ENCODE assay signal across 9 cellular contexts in genomic region chr19:12840091-12841079, GRCh38. TPM values are rescaled to one million over a fixed set of nuclear protein-coding genes. Genes with fewer than 3 reads are reported as not detected.
DNase-seq lines count a peak whose midpoint lies in the region; ATAC-seq, FAIRE-seq and TF ChIP-seq lines count a peak whose summit lies in the region.
"Had no signal": no experiment of that assay in that cellular context is flagged by ENCODE, and none has a peak within 500 bp of the region (broad histone marks: within the 10 kb centered on the region; RNA-seq: fewer than 3 reads in every experiment).

No MANE protein-coding gene starts in this region.

- peaks cover 13% of the 10 kb centered on the region for H3F3A ChIP-seq in PC-3 (ENCODE audit: low read length, unreplicated experiment)

- H3K36me3 ChIP-seq in PC-3 (ENCODE audit: low read depth, low read length) (no peaks in the 10 kb centered on the region), kidney (ENCODE audit: control insufficient read depth in 1 of 2, insufficient read depth in 2 of 2, low read length in 2 of 2) (no peaks in the 10 kb centered on the region)

- H3K4me1 Mint-ChIP-seq in brain, result peaks cover 72% of the 10 kb centered on the region
- H3K4me1 Mint-ChIP-seq in stimulated activated memory B cell treated with anti-CD40 and anti-IgM and Interleukin-4, amounts not matched to agents 10 μg/mL and 1 μg/mL and 100 μg/mL, for 72 hours, result peaks cover 30% of the 10 kb centered on the region

- intact Hi-C loops in PC-3 (cut with micrococcal nuclease), result no loop called here
- intact Hi-C loops in kidney (cut with DNase I), result loop anchor here (5.0 kb wide), 1 partner anchor 78 kb away; no protein-coding TSS in a partner anchor

- H3K27ac ChIP-seq in PC-3 (ENCODE audit: low read length) (no peak overlapping the region), kidney (ENCODE audit: low read depth in 2 of 2, low read length in 2 of 2) (no peak overlapping the region)

- POLR2A ChIA-PET in AG04449 (lab: Yijun Ruan, JAX) (no interaction called here), PC-3 (lab: Charles Lee; ENCODE audit: unreplicated experiment) (no interaction called here)

- H3K9me2 ChIP-seq in PC-3 (replicated peaks; ENCODE audit: low read length), result no peaks in the 10 kb centered on the region

- H3K79me2 ChIP-seq in PC-3 (ENCODE audit: low read length), result peaks cover 4% of the 10 kb centered on the region

- H3K4me3 Mint-ChIP-seq in brain, result peak overlapping the region; percentile 57 to 94 (median 92)
- H3K4me3 Mint-ChIP-seq in stimulated activated memory B cell treated with anti-CD40 and anti-IgM and Interleukin-4, amounts not matched to agents 10 μg/mL and 1 μg/mL and 100 μg/mL, for 72 hours, result no peak overlapping the region

- no peak overlapping the region for H2AFZ ChIP-seq in PC-3 (ENCODE audit: low read length)

- H3K27me3 ChIP-seq in PC-3 (ENCODE audit: low read length), result no peaks in the 10 kb centered on the region

- no peak for FAIRE-seq in kidney (lab: Jason Lieb, UNC)
- FAIRE-seq: islet of Langerhans had no signal

- CTCF ChIA-PET in AG04449 (lab: Yijun Ruan, JAX) (interaction anchor here (1.7 kb wide), 1 partner anchor 80 kb away, joined by 4 read pairs; no protein-coding TSS in a partner anchor), PC-3 (lab: Charles Lee) (no interaction called here)

- no peak overlapping the region for H3K4me2 ChIP-seq in PC-3 (ENCODE audit: low read length)

- TF ChIP-seq CTCF in AG04449 (IDR thresholded peaks at IDR 0.05; ENCODE audit: insufficient read depth, low read length, missing control alignments), result no peak
- no peak for TF ChIP-seq CTCF in GM13976 (IDR thresholded peaks at IDR 0.05; ENCODE audit: borderline replicate concordance, control extremely low read depth, extremely low read depth, insufficient read depth, missing control alignments)
- TF ChIP-seq CTCF in PC-3 (conservative IDR thresholded peaks at IDR 0.05; ENCODE audit: low read depth, low read length), result no peak
- TF ChIP-seq CTCF in brain (conservative IDR thresholded peaks at IDR 0.05), result no peak
- no peak for TF ChIP-seq CTCF in kidney (IDR thresholded peaks at IDR 0.05; ENCODE audit: borderline replicate concordance, extremely low read depth, insufficient read depth)

- no peak for DNase-seq in AG04449 (ENCODE audit: low read depth, low spot score)
- DNase-seq in GM13976 (ENCODE audit: low spot score), result peak; percentile 76
- DNase-seq in PC-3, result peak; percentile 93
- peak; percentile 81 for DNase-seq in kidney

- BruUV-seq in PC-3 (replicated peaks; lab: Mats Ljungman, UMichigan), result no TSS peak

- H3K27me3 Mint-ChIP-seq in brain, result peaks cover 33% of the 10 kb centered on the region
- H3K27me3 Mint-ChIP-seq in stimulated activated memory B cell treated with anti-CD40 and anti-IgM and Interleukin-4, amounts not matched to agents 10 μg/mL and 1 μg/mL and 100 μg/mL, for 72 hours, result peaks cover 95% of the 10 kb centered on the region

- H3K9me3 Mint-ChIP-seq in brain, result peaks cover 0 to 6% (median 0%) of the 10 kb centered on the region in 5 experiments
- H3K9me3 Mint-ChIP-seq in stimulated activated memory B cell treated with anti-CD40 and anti-IgM and Interleukin-4, amounts not matched to agents 10 μg/mL and 1 μg/mL and 100 μg/mL, for 72 hours, result peaks cover 3% of the 10 kb centered on the region

- no peaks in the 10 kb centered on the region for H3K9me3 ChIP-seq in PC-3 (ENCODE audit: low read length)
- no peaks in the 10 kb centered on the region for H3K9me3 ChIP-seq in kidney (ENCODE audit: control insufficient read depth in 1 of 2, low read length in 2 of 2)

- in situ Hi-C loops in GM13976 (cut with MboI; ENCODE audit: low sequenced_read_pairs, unreplicated experiment), result no loop called here

- H3K9ac ChIP-seq in PC-3 (ENCODE audit: low read length) (no peak overlapping the region), kidney (ENCODE audit: low read length in 2 of 2) (no peak overlapping the region)

- peak overlapping the region in 4 of 5 experiments; percentile 15 to 94 (median 75) for H3K27ac Mint-ChIP-seq in brain
- no peak overlapping the region for H3K27ac Mint-ChIP-seq in stimulated activated memory B cell treated with anti-CD40 and anti-IgM and Interleukin-4, amounts not matched to agents 10 μg/mL and 1 μg/mL and 100 μg/mL, for 72 hours

- ATAC-seq in PC-3, result peak; percentile 30
- ATAC-seq in stimulated activated memory B cell treated with anti-CD40 and anti-IgM and Interleukin-4, amounts not matched to agents 10 μg/mL and 1 μg/mL and 100 μg/mL, for 72 hours, result peak; percentile 42
- ATAC-seq in HG03378 (IDR thresholded peaks at IDR 0.05; ENCODE audit: unreplicated experiment), result no peak
- ATAC-seq in GM18868 (IDR thresholded peaks at IDR 0.05; ENCODE audit: unreplicated experiment), result no peak

- 0 out of 2 replicates have a peak, but pooled peaks cover 4% of the 10 kb centered on the region for H4K20me1 ChIP-seq in PC-3 (ENCODE audit: low read length)

- H3K4me1 ChIP-seq in PC-3 (ENCODE audit: insufficient read depth, low read length), result peaks cover 23% of the 10 kb centered on the region
- peaks cover 0 to 2% of the 10 kb centered on the region in 2 donors for H3K4me1 ChIP-seq in kidney (ENCODE audit: control insufficient read depth in 1 of 2, insufficient read depth in 1 of 2, low read depth in 1 of 2, low read length in 2 of 2)

- peaks cover 21% of the 10 kb centered on the region for H3K36me3 Mint-ChIP-seq in brain
- no peaks in the 10 kb centered on the region for H3K36me3 Mint-ChIP-seq in stimulated activated memory B cell treated with anti-CD40 and anti-IgM and Interleukin-4, amounts not matched to agents 10 μg/mL and 1 μg/mL and 100 μg/mL, for 72 hours

- H3K4me3 ChIP-seq in AG04449 (ENCODE audit: low read depth, low read length), result peak overlapping the region; percentile 42
- H3K4me3 ChIP-seq in PC-3 (ENCODE audit: low read length), result no peak overlapping the region
- no peak overlapping the region for H3K4me3 ChIP-seq in kidney (ENCODE audit: low read length in 2 of 2)

RNA-seq across cellular contexts. Expression of gene MAST1, which starts 2.1 kb away (rescaled TPM):
- 7.7 and 11.2 TPM in 2 replicates for total RNA-seq in PC-3 (2014; rRNA removed)
- polyA plus RNA-seq in brain (ENCODE audit: insufficient read depth, low read depth, low replicate concordance), result 33.7 TPM
- 0.35 TPM for total RNA-seq in kidney
- 0.39 TPM for polyA plus RNA-seq in kidney (ENCODE audit: insufficient read depth, low read depth, low replicate concordance)

RNA-seq across cellular contexts. Expression of gene RTBDN, which starts 6.0 kb away (rescaled TPM):
- total RNA-seq in PC-3 (2014; rRNA removed) (0.81 and 3.7 TPM in 2 replicates), kidney (not detected)
- polyA plus RNA-seq in brain (ENCODE audit: insufficient read depth, low read depth, low replicate concordance) (20.0 TPM), kidney (ENCODE audit: insufficient read depth, low read depth, low replicate concordance) (not detected)

RNA-seq across cellular contexts. Expression of gene RNASEH2A, which starts 34.0 kb away (rescaled TPM):
- 118 and 120 TPM in 2 replicates for total RNA-seq in PC-3 (2014; rRNA removed)
- 119 TPM for polyA plus RNA-seq in brain (ENCODE audit: insufficient read depth, low read depth, low replicate concordance)
- total RNA-seq in kidney, result 7.9 TPM
- 1.3 TPM for polyA plus RNA-seq in kidney (ENCODE audit: insufficient read depth, low read depth, low replicate concordance)

RNA-seq across cellular contexts. Expression of gene THSD8, which starts 38.5 kb away (rescaled TPM):
- not detected in 2 replicates for total RNA-seq in PC-3 (2014; rRNA removed)
- 48.0 TPM for polyA plus RNA-seq in brain (ENCODE audit: insufficient read depth, low read depth, low replicate concordance)
- total RNA-seq in kidney, result 3.2 TPM
- polyA plus RNA-seq in kidney (ENCODE audit: insufficient read depth, low read depth, low replicate concordance), result 10.0 TPM

RNA-seq across cellular contexts. Expression of gene PRDX2, which starts 38.8 kb away (rescaled TPM):
- total RNA-seq in PC-3 (2014; rRNA removed) (729 and 746 TPM in 2 replicates), kidney (171 TPM)
- polyA plus RNA-seq in brain (ENCODE audit: insufficient read depth, low read depth, low replicate concordance) (1,078 TPM), kidney (ENCODE audit: insufficient read depth, low read depth, low replicate concordance) (664 TPM)

Comparison
In these comparisons a context has a peak if more than half of its experiments do, and no peak if none do; other contexts are left out.
1. ATAC-seq: peak in PC-3 (single experiment) and stimulated activated memory B cell treated with anti-CD40 and anti-IgM and Interleukin-4, amounts not matched to agents 10 μg/mL and 1 μg/mL and 100 μg/mL, for 72 hours (single experiment); none in HG03378 (single experiment) and GM18868 (single experiment).
2. RNA of gene RNASEH2A, which starts 34.0 kb away (total RNA-seq): 118 to 120 TPM in PC-3; 7.9 TPM in kidney (single experiment); every median in the first group is over 10 times any median in the second.